22 cellular contexts compared by ENCODE assay signal in genomic region chr20:13285408-13285807, GRCh38.
"Had no signal": no experiment of that assay in that cellular context is flagged by ENCODE, and none has a peak within 500 bp of the region (broad histone marks: within the 10 kb centered on the region; RNA-seq: fewer than 3 reads in every experiment).

No MANE protein-coding gene starts in this region.

- H3K4me3 ChIP-seq: gastrocnemius medialis, tibial artery had no signal

- H3K27me3 Mint-ChIP-seq: activated CD4-positive, alpha-beta T cell treated with anti-CD3 and anti-CD28 coated beads, Interleukin-2, amount 10 ng/mL, durations not matched to agents 7 days and 5 days; central memory CD8-positive, alpha-beta T cell; naive thymus-derived CD4-positive, alpha-beta T cell; progenitor cell of endocrine pancreas; T-cell had no signal

- H3K27me3 ChIP-seq: brain microvascular endothelial cell, gastrocnemius medialis, tibial artery had no signal

- DNase-seq: activated CD4-positive, alpha-beta T cell treated with anti-CD3 and anti-CD28 coated beads, Interleukin-2, amount 10 ng/mL, durations not matched to agents 7 days and 5 days; activated CD4-positive, CD25-positive, alpha-beta regulatory T cell treated with anti-CD3 and anti-CD28 coated beads, Interleukin-2, amount 50 U/mL, for 72 hours; activated CD8-positive, alpha-beta T cell treated with anti-CD3 and anti-CD28 coated beads, Interleukin-2, amount 10 ng/mL, durations not matched to agents 7 days and 5 days; activated gamma-delta T cell treated with Interleukin-2 at 50 U/mL for 16 hours; aorta; brain microvascular endothelial cell; effector memory CD4-positive, alpha-beta T cell; gastrocnemius medialis; hypothalamus; left cardiac atrium; naive thymus-derived CD4-positive, alpha-beta T cell; retina; stimulated activated CD4-positive, alpha-beta T cell treated with anti-CD3 and anti-CD28 coated beads, Interleukin-4, amount 100 ng/mL, for 24 hours; stimulated activated naive CD4-positive, alpha-beta T cell treated with Interleukin-2 at 50 U/mL for 16 hours; T-cell; tibial artery had no signal

- ATAC-seq: activated CD8-positive, alpha-beta T cell treated with anti-CD3 and anti-CD28 coated beads, Interleukin-2, amount 10 ng/mL, durations not matched to agents 7 days and 5 days; activated naive CD4-positive, alpha-beta T cell treated with anti-CD3 and anti-CD28 coated beads, Interleukin-2, amount 50 U/mL, for 72 hours; esophagus mucosa; gastrocnemius medialis; left cardiac atrium; naive thymus-derived CD4-positive, alpha-beta T cell; T-cell had no signal

- H3K36me3 ChIP-seq: brain microvascular endothelial cell, gastrocnemius medialis had no signal

- H3K9me3 ChIP-seq: gastrocnemius medialis, tibial artery had no signal

- H3K4me1 Mint-ChIP-seq: activated CD4-positive, alpha-beta T cell treated with anti-CD3 and anti-CD28 coated beads, Interleukin-2, amount 10 ng/mL, durations not matched to agents 7 days and 5 days; central memory CD8-positive, alpha-beta T cell; naive thymus-derived CD4-positive, alpha-beta T cell; T-cell had no signal

- H3K4me3 Mint-ChIP-seq: activated CD4-positive, alpha-beta T cell treated with anti-CD3 and anti-CD28 coated beads, Interleukin-2, amount 10 ng/mL, durations not matched to agents 7 days and 5 days; activated CD8-positive, alpha-beta T cell treated with anti-CD3 and anti-CD28 coated beads, Interleukin-2, amount 10 ng/mL, durations not matched to agents 7 days and 5 days; central memory CD8-positive, alpha-beta T cell; naive thymus-derived CD4-positive, alpha-beta T cell; T-cell; T-helper 2 cell treated with Interferon-gamma antibody and Interleukin-4, amounts not matched to agents 5 μg/mL and 100 μg/mL, for 36 hours had no signal

- H3K4me1 ChIP-seq: gastrocnemius medialis, tibial artery had no signal

- H3K27ac ChIP-seq: brain microvascular endothelial cell, gastrocnemius medialis, tibial artery, VCaP had no signal

- H3K27ac Mint-ChIP-seq: activated CD4-positive, alpha-beta T cell treated with anti-CD3 and anti-CD28 coated beads, Interleukin-2, amount 10 ng/mL, durations not matched to agents 7 days and 5 days; activated CD8-positive, alpha-beta T cell treated with anti-CD3 and anti-CD28 coated beads, Interleukin-2, amount 10 ng/mL, durations not matched to agents 7 days and 5 days; activated naive CD4-positive, alpha-beta T cell treated with anti-CD3 and anti-CD28 coated beads, Interleukin-2, amount 50 U/mL, for 72 hours; naive thymus-derived CD4-positive, alpha-beta T cell; progenitor cell of endocrine pancreas; T-cell; T-helper 2 cell treated with Interferon-gamma antibody and Interleukin-4, amounts not matched to agents 5 μg/mL and 100 μg/mL, for 36 hours had no signal

- H3K9me3 Mint-ChIP-seq: activated CD4-positive, alpha-beta T cell treated with anti-CD3 and anti-CD28 coated beads, Interleukin-2, amount 10 ng/mL, durations not matched to agents 7 days and 5 days; activated naive CD4-positive, alpha-beta T cell treated with anti-CD3 and anti-CD28 coated beads, Interleukin-2, amount 50 U/mL, for 72 hours; central memory CD8-positive, alpha-beta T cell; naive thymus-derived CD4-positive, alpha-beta T cell; T-cell; T-helper 2 cell treated with Interferon-gamma antibody and Interleukin-4, amounts not matched to agents 5 μg/mL and 100 μg/mL, for 36 hours had no signal
